In the genomic region with DNA sequence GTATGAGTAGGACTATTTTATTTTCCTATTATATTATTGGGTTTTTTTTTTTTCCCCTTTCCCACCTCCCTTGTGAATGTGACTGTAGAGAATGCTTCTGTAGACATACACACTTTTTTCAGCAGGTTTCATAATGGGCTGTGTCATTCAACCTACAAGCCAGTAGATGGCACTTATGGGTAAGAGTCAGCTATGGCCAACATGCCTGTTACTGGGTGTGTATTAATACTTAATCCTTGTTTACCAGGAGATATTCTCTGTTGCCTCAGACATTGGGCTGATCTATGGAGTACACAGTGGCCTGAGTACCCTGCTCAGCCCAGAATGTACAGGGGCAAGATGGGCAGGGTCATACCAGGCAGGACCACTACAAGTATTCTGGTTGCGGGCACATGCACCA, we compare ENCODE assay signal across 10 cellular contexts.
DNase-seq lines count a peak whose midpoint lies in the region; ATAC-seq and TF ChIP-seq lines count a peak whose summit lies in the region.
"Had no signal": no experiment of that assay in that cellular context is flagged by ENCODE, and none has a peak within 500 bp of the region (broad histone marks: within the 10 kb centered on the region; RNA-seq: fewer than 3 reads in every experiment).

No MANE protein-coding gene starts in this region.

- H2AFZ ChIP-seq in SK-N-SH (ENCODE audit: low read depth) = no peak overlapping the region
- no peak overlapping the region for H2AFZ ChIP-seq in smooth muscle cell (ENCODE audit: low read depth)

- ATAC-seq in SK-N-SH treated with all-trans-retinoic acid at 6 μM for 48 hours = no peak
- ATAC-seq: naive thymus-derived CD8-positive, alpha-beta T cell had no signal

- H3K27ac ChIP-seq in SK-N-SH (ENCODE audit: low read depth in 2 of 2, low read length in 1 of 2) = no peak overlapping the region
- no peak overlapping the region for H3K27ac ChIP-seq in smooth muscle cell (ENCODE audit: low read depth)
- no peak overlapping the region for H3K27ac ChIP-seq in tibial artery
- no peak overlapping the region for H3K27ac ChIP-seq in Peyer's patch

- peak; percentile 36 for TF ChIP-seq RAD21 in SK-N-SH (IDR thresholded peaks at IDR 0.05; ENCODE audit: low read length)

- H3K27me3 ChIP-seq in SK-N-SH (ENCODE audit: insufficient read depth) = no peaks in the 10 kb centered on the region
- no peaks in the 10 kb centered on the region for H3K27me3 ChIP-seq in smooth muscle cell (ENCODE audit: low read depth)
- H3K27me3 ChIP-seq in tibial artery = no peaks in the 10 kb centered on the region
- H3K27me3 ChIP-seq in Peyer's patch = no peaks in the 10 kb centered on the region

- TF ChIP-seq EP300 in SK-N-SH (IDR thresholded peaks at IDR 0.05; ENCODE audit: borderline replicate concordance in 1 of 2, low read depth in 1 of 2, low read length in 1 of 2) = no peak

- no peak for DNase-seq in SK-N-SH
- peak; percentile 74 for DNase-seq in NCI-H748 (lab: John Stamatoyannopoulos, UW; ENCODE audit: unreplicated experiment)
- DNase-seq in epithelial cell of esophagus (ENCODE audit: low read depth) = peak; percentile 40
- no peak for DNase-seq in smooth muscle cell (lab: John Stamatoyannopoulos, UW; ENCODE audit: unreplicated experiment)
- no peak for DNase-seq in tibial artery
- DNase-seq in NOMO-1 treated with DMSO at 0.1 percent for 48 hours (lab: John Stamatoyannopoulos, UW; ENCODE audit: unreplicated experiment) = no peak
- DNase-seq in Peyer's patch = no peak
- DNase-seq: activated CD4-positive, CD25-positive, alpha-beta regulatory T cell treated with anti-CD3 and anti-CD28 coated beads, Interleukin-2, amount 50 U/mL, for 72 hours; naive thymus-derived CD8-positive, alpha-beta T cell had no signal

- no peaks in the 10 kb centered on the region; a peak in 1 of 4 replicates for H3K4me1 ChIP-seq in SK-N-SH (ENCODE audit: control insufficient read depth in 1 of 2, insufficient read depth in 2 of 2, low read depth in 1 of 2, low read length in 1 of 2)
- H3K4me1 ChIP-seq in smooth muscle cell (ENCODE audit: low read depth) = no peaks in the 10 kb centered on the region
- no peaks in the 10 kb centered on the region for H3K4me1 ChIP-seq in tibial artery
- no peaks in the 10 kb centered on the region for H3K4me1 ChIP-seq in Peyer's patch

- peak; percentile 26 for TF ChIP-seq CTCF in SK-N-SH (IDR thresholded peaks at IDR 0.05)
- TF ChIP-seq CTCF in epithelial cell of esophagus (IDR thresholded peaks at IDR 0.05; ENCODE audit: insufficient read depth, low read depth, low read length, missing control alignments) = peak; percentile 52
- peak; percentile 9 for TF ChIP-seq CTCF in smooth muscle cell (IDR thresholded peaks at IDR 0.05; ENCODE audit: borderline replicate concordance, insufficient read depth, poor library complexity, severe bottlenecking)
- no peak for TF ChIP-seq CTCF in tibial artery (IDR thresholded peaks at IDR 0.05)
- peak in 2 of 6 experiments; percentile 17 to 22 for TF ChIP-seq CTCF in Peyer's patch (IDR thresholded peaks at IDR 0.05)

- no peaks in the 10 kb centered on the region for H3K79me2 ChIP-seq in SK-N-SH (ENCODE audit: insufficient read depth)
- H3K79me2 ChIP-seq in smooth muscle cell (ENCODE audit: low read depth) = no peaks in the 10 kb centered on the region

- no peak for TF ChIP-seq POLR2A in Peyer's patch (IDR thresholded peaks at IDR 0.05)

- H3K9me2 ChIP-seq in SK-N-SH = no peaks in the 10 kb centered on the region

- H3F3A ChIP-seq in SK-N-SH (replicated peaks; ENCODE audit: insufficient read depth) = no peaks in the 10 kb centered on the region
- H3F3A ChIP-seq in smooth muscle cell (ENCODE audit: low read depth) = no peaks in the 10 kb centered on the region

- H4K20me1 ChIP-seq in SK-N-SH (ENCODE audit: insufficient read depth) (no peaks in the 10 kb centered on the region), smooth muscle cell (ENCODE audit: low read depth) (no peaks in the 10 kb centered on the region)

- H3K9me3 ChIP-seq in SK-N-SH (no peaks in the 10 kb centered on the region), smooth muscle cell (replicated peaks; ENCODE audit: low read depth) (peaks cover 4% of the 10 kb centered on the region), tibial artery (peaks cover 4 to 15% (median 11%) of the 10 kb centered on the region in 3 donors), Peyer's patch (peaks cover 0 to 8% (median 0%) of the 10 kb centered on the region in 4 donors)

- H3K36me3 ChIP-seq in SK-N-SH (replicated peaks in 1 of 2; ENCODE audit: control insufficient read depth in 1 of 2, insufficient read depth in 2 of 2, low read length in 1 of 2) (no peaks in the 10 kb centered on the region), smooth muscle cell (ENCODE audit: low read depth) (no peaks in the 10 kb centered on the region), tibial artery (no peaks in the 10 kb centered on the region), Peyer's patch (no peaks in the 10 kb centered on the region)

- H3K9ac ChIP-seq in SK-N-SH = no peak overlapping the region
- no peak overlapping the region for H3K9ac ChIP-seq in smooth muscle cell (ENCODE audit: low read depth)

- no peak overlapping the region for H3K4me3 ChIP-seq in SK-N-SH (ENCODE audit: low read depth in 2 of 2, low read length in 1 of 2)
- no peak overlapping the region for H3K4me3 ChIP-seq in epithelial cell of esophagus (ENCODE audit: low read length)
- H3K4me3 ChIP-seq in smooth muscle cell = no peak overlapping the region
- no peak overlapping the region for H3K4me3 ChIP-seq in tibial artery
- H3K4me3 ChIP-seq in Peyer's patch = no peak overlapping the region

- H3K4me2 ChIP-seq in SK-N-SH (no peak overlapping the region), smooth muscle cell (no peak overlapping the region)

- POLR2A ChIA-PET in SK-N-SH (lab: Yijun Ruan, JAX) = no interaction called here

- CTCF ChIA-PET in SK-N-SH (lab: Yijun Ruan, JAX) = interaction anchor here (0.6 to 1.5 kb wide), 3 partner anchors 43 to 388 kb away, joined by 3 to 5 read pairs (median 3); a partner anchor contains a TSS

- intact Hi-C loops in tibial artery (cut with DNase I; ENCODE audit: low total_unique reads) = no loop called here

- WGBS in SK-N-SH (ENCODE audit: low lambda C conversion rate) = 25% methylated on average over 1 of the region's 1 CpG
- WGBS in smooth muscle cell (ENCODE audit: low lambda C conversion rate) = 100% methylated on average over 1 of the region's 1 CpG

TF ChIP-seq in SK-N-SH, 30 proteins besides CTCF, POLR2A, EP300 and RAD21:
- TF ChIP-seq, protein P1, sequence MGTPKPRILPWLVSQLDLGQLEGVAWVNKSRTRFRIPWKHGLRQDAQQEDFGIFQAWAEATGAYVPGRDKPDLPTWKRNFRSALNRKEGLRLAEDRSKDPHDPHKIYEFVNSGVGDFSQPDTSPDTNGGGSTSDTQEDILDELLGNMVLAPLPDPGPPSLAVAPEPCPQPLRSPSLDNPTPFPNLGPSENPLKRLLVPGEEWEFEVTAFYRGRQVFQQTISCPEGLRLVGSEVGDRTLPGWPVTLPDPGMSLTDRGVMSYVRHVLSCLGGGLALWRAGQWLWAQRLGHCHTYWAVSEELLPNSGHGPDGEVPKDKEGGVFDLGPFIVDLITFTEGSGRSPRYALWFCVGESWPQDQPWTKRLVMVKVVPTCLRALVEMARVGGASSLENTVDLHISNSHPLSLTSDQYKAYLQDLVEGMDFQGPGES (IDR thresholded peaks at IDR 0.05; ENCODE audit: low read depth, low read length) = no peak
- TF ChIP-seq TAF1 (IDR thresholded peaks at IDR 0.05; ENCODE audit: borderline replicate concordance, low read depth, low read length) = no peak
- TF ChIP-seq NRF1 (IDR thresholded peaks at IDR 0.05; ENCODE audit: low read depth, low read length) = no peak
- no peak for TF ChIP-seq CHD2 (IDR thresholded peaks at IDR 0.05; ENCODE audit: low read length, partially characterized antibody)
- no peak for TF ChIP-seq TCF12 (IDR thresholded peaks at IDR 0.05)

TF ChIP-seq in SK-N-SH treated with all-trans-retinoic acid at 6 μM for 48 hours, 23 proteins besides CTCF, POLR2A, EP300 and RAD21 (continues in another document):
- TF ChIP-seq, protein P2, sequence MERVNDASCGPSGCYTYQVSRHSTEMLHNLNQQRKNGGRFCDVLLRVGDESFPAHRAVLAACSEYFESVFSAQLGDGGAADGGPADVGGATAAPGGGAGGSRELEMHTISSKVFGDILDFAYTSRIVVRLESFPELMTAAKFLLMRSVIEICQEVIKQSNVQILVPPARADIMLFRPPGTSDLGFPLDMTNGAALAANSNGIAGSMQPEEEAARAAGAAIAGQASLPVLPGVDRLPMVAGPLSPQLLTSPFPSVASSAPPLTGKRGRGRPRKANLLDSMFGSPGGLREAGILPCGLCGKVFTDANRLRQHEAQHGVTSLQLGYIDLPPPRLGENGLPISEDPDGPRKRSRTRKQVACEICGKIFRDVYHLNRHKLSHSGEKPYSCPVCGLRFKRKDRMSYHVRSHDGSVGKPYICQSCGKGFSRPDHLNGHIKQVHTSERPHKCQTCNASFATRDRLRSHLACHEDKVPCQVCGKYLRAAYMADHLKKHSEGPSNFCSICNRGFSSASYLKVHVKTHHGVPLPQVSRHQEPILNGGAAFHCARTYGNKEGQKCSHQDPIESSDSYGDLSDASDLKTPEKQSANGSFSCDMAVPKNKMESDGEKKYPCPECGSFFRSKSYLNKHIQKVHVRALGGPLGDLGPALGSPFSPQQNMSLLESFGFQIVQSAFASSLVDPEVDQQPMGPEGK (CRISPR knock-in tag; IDR thresholded peaks at IDR 0.05; ENCODE audit: borderline replicate concordance) = no peak
- TF ChIP-seq, protein P3, sequence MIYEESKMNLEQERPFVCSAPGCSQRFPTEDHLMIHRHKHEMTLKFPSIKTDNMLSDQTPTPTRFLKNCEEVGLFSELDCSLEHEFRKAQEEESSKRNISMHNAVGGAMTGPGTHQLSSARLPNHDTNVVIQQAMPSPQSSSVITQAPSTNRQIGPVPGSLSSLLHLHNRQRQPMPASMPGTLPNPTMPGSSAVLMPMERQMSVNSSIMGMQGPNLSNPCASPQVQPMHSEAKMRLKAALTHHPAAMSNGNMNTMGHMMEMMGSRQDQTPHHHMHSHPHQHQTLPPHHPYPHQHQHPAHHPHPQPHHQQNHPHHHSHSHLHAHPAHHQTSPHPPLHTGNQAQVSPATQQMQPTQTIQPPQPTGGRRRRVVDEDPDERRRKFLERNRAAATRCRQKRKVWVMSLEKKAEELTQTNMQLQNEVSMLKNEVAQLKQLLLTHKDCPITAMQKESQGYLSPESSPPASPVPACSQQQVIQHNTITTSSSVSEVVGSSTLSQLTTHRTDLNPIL (CRISPR knock-in tag; IDR thresholded peaks at IDR 0.05; ENCODE audit: low read depth) = no peak
- TF ChIP-seq SNAI2 (CRISPR knock-in tag; IDR thresholded peaks at IDR 0.05) (no peak), OSR1 (CRISPR knock-in tag; IDR thresholded peaks at IDR 0.05) (no peak), ZFP30 (CRISPR knock-in tag; IDR thresholded peaks at IDR 0.05) (no peak), BACH2 (CRISPR knock-in tag; IDR thresholded peaks at IDR 0.05; ENCODE audit: borderline replicate concordance) (no peak), TOX (CRISPR knock-in tag; IDR thresholded peaks at IDR 0.05; ENCODE audit: borderline replicate concordance) (no peak), ZNF565 (CRISPR knock-in tag; conservative IDR thresholded peaks at IDR 0.05; ENCODE audit: low read depth) (no peak), TCF4 (CRISPR knock-in tag; IDR thresholded peaks at IDR 0.05; ENCODE audit: borderline replicate concordance) (no peak)

Comparison
In these comparisons a context has a peak if more than half of its experiments do, and no peak if none do; other contexts are left out.
1. DNase-seq: peak in NCI-H748 (single experiment) and epithelial cell of esophagus (single experiment); none in SK-N-SH (single experiment), smooth muscle cell (single experiment), tibial artery (0 of 2), NOMO-1 treated with DMSO at 0.1 percent for 48 hours (single experiment) and Peyer's patch (0 of 3).
2. CTCF ChIP-seq: peak in SK-N-SH (single experiment), epithelial cell of esophagus (single experiment) and smooth muscle cell (single experiment); none in tibial artery (0 of 2).